ENCODE assay signal across 16 cellular contexts in the genomic region with DNA sequence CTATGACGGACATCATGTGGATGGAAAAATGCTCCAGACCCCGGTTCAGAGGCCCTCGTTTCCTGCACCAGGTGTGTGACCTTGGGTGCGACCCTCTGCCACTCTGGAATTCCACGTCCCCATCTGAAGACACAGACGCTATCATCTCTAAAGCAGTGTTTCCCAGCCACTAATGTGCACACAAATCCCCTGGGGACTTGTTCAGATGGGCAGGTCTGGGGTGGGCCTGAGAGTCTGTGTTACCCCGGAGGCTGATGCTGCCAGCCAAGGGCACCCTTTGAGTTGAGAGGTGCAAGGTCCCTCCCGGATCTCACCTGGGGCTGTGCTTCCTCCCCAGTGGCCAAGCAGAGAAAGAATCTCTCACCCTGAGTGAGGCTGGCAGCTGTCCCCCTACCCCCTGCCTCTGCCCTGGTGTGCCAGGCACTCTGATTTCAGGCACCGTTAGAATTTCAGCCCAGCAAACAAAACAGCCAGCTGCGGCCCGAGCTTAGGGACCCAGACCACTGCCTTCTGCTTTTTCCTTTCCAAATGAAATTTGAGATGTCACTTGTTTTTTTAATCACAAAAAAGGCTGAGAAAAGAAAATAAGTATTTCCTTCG.
DNase-seq lines count a peak whose midpoint lies in the region; ATAC-seq, FAIRE-seq and TF ChIP-seq lines count a peak whose summit lies in the region.
"Had no signal": no experiment of that assay in that cellular context is flagged by ENCODE, and none has a peak within 500 bp of the region (broad histone marks: within the 10 kb centered on the region; RNA-seq: fewer than 3 reads in every experiment).

No MANE protein-coding gene starts in this region.

- H3F3A ChIP-seq in GM23338 (replicated peaks; ENCODE audit: low read depth), result no peaks in the 10 kb centered on the region
- H3F3A ChIP-seq in neural cell (ENCODE audit: insufficient read depth, low read length, poor library complexity, severe bottlenecking), result peaks cover 4% of the 10 kb centered on the region

- H3K4me1 Mint-ChIP-seq in GM23338, result peaks cover 25% of the 10 kb centered on the region

- H4K20me1 ChIP-seq in GM23338 (replicated peaks; ENCODE audit: insufficient read depth), result no peaks in the 10 kb centered on the region
- H4K20me1 ChIP-seq in neural cell (ENCODE audit: insufficient read depth), result no peaks in the 10 kb centered on the region

- 0 out of 2 replicates have a peak overlapping the region, but pooled peaks have one; percentile 47 for H2AFZ ChIP-seq in GM23338
- no peak overlapping the region for H2AFZ ChIP-seq in neural cell (ENCODE audit: low read depth, low read length)

- WGBS in small intestine, 3 donors, result 40 to 49% (median 41%) methylated on average over 12 of the region's 12 CpGs

- peaks cover 13% of the 10 kb centered on the region for H3K27me3 Mint-ChIP-seq in GM23338 (ENCODE audit: insufficient read depth, low read depth, poor library complexity)

- no peak overlapping the region for H3K27ac ChIP-seq in GM23338 (ENCODE audit: low read depth)
- H3K27ac ChIP-seq in coronary artery, result no peak overlapping the region
- peak overlapping the region; percentile 31 for H3K27ac ChIP-seq in neural cell (ENCODE audit: low read length)
- H3K27ac ChIP-seq in small intestine (ENCODE audit: low read depth in 1 of 2, low read length in 1 of 2), result no peak overlapping the region
- H3K27ac ChIP-seq: SJSA1, thyroid gland, VCaP had no signal

- peak overlapping the region; percentile 18 for H3K9ac ChIP-seq in neural cell (ENCODE audit: low read length)

- H3K9me3 Mint-ChIP-seq in GM23338, result no peaks in the 10 kb centered on the region

- H3K36me3 Mint-ChIP-seq in GM23338 (ENCODE audit: low read depth), result no peaks in the 10 kb centered on the region

- no peaks in the 10 kb centered on the region for H3K9me3 ChIP-seq in neural cell (ENCODE audit: low read length)
- H3K9me3 ChIP-seq in small intestine (ENCODE audit: control insufficient read depth, low read depth), result no peaks in the 10 kb centered on the region
- H3K9me3 ChIP-seq: mucosa of descending colon, SJSA1, thyroid gland had no signal

- H3K4me3 ChIP-seq in GM23338 (no peak overlapping the region), coronary artery (peak overlapping the region; percentile 40), neural cell (ENCODE audit: low read length) (peak overlapping the region; percentile 47), small intestine (ENCODE audit: low read depth in 1 of 2, low read length in 2 of 2) (no peak overlapping the region)
- H3K4me3 ChIP-seq: mucosa of descending colon, SJSA1, thyroid gland had no signal

- TF ChIP-seq RAD21 in neural cell (conservative IDR thresholded peaks at IDR 0.05), result no peak

- TF ChIP-seq CTCF in GM23338 (conservative IDR thresholded peaks at IDR 0.05; ENCODE audit: low read depth in 2 of 2), result no peak
- no peak for TF ChIP-seq CTCF in coronary artery (IDR thresholded peaks at IDR 0.05)
- no peak for TF ChIP-seq CTCF in neural cell (IDR thresholded peaks at IDR 0.05; ENCODE audit: poor library complexity, severe bottlenecking)

- H3K36me3 ChIP-seq in GM23338 (ENCODE audit: insufficient read depth) (no peaks in the 10 kb centered on the region), neural cell (ENCODE audit: insufficient read depth, low read length) (no peaks in the 10 kb centered on the region), small intestine (ENCODE audit: control insufficient read depth in 2 of 2, insufficient read depth in 2 of 2, low read length in 2 of 2) (no peaks in the 10 kb centered on the region)
- H3K36me3 ChIP-seq: SJSA1, thyroid gland had no signal

- no peaks in the 10 kb centered on the region for H3K79me2 ChIP-seq in GM23338 (replicated peaks; ENCODE audit: insufficient read depth)
- no peaks in the 10 kb centered on the region for H3K79me2 ChIP-seq in neural cell (replicated peaks; ENCODE audit: insufficient read depth, low read length)

- H3K4me2 ChIP-seq in GM23338, result no peak overlapping the region
- peak overlapping the region; percentile 33 for H3K4me2 ChIP-seq in neural cell (ENCODE audit: low read length)

- H3K4me3 Mint-ChIP-seq in GM23338, result no peak overlapping the region

- TF ChIP-seq EP300 in neural cell (conservative IDR thresholded peaks at IDR 0.05; ENCODE audit: poor library complexity, severe bottlenecking), result no peak

- FAIRE-seq in small intestine (lab: Jason Lieb, UNC), result no peak
- FAIRE-seq: keratinocyte had no signal

- DNase-seq in DMS79 treated with DMSO at 0.1 percent for 48 hours (lab: John Stamatoyannopoulos, UW) (peak; percentile 23), DMS79 (lab: John Stamatoyannopoulos, UW) (no peak), GM23338 (ENCODE audit: low spot score) (no peak), coronary artery (ENCODE audit: low spot score) (no peak), small intestine (no peak), NCI-H128 (lab: John Stamatoyannopoulos, UW; ENCODE audit: unreplicated experiment) (no peak)
- DNase-seq: 8988T; activated naive CD4-positive, alpha-beta T cell treated with anti-CD3 and anti-CD28 coated beads, Interleukin-2, amount 50 U/mL, for 16 hours; mucosa of descending colon; NCI-H1930 had no signal

- peaks cover 10% of the 10 kb centered on the region for H3K4me1 ChIP-seq in GM23338 (ENCODE audit: insufficient read depth)
- no peaks in the 10 kb centered on the region for H3K4me1 ChIP-seq in small intestine (ENCODE audit: control insufficient read depth in 2 of 2, insufficient read depth in 1 of 2, low read depth in 1 of 2, low read length in 1 of 2)
- H3K4me1 ChIP-seq: SJSA1 had no signal

- H3K27ac Mint-ChIP-seq in GM23338, result no peak overlapping the region; the same call in 1 of the 2 replicates

- H3K9me2 ChIP-seq in GM23338 (ENCODE audit: insufficient read depth) (0 out of 2 replicates have a peak, but pooled peaks cover 3% of the 10 kb centered on the region), neural cell (ENCODE audit: insufficient read depth, low read length) (no peaks in the 10 kb centered on the region)

- peak; percentile 15; the same call in 2 of the 3 replicates for ATAC-seq in GM23338
- no peak for ATAC-seq in HG02981 (IDR thresholded peaks at IDR 0.05; ENCODE audit: unreplicated experiment)
- ATAC-seq: mucosa of descending colon had no signal

- H3K27me3 ChIP-seq in GM23338 (ENCODE audit: insufficient read depth) (no peaks in the 10 kb centered on the region), neural cell (ENCODE audit: insufficient read depth, low read depth, low read length) (peaks cover 65% of the 10 kb centered on the region), small intestine (ENCODE audit: control insufficient read depth in 2 of 2, insufficient read depth in 2 of 2, low read length in 2 of 2) (peaks cover 0 to 5% of the 10 kb centered on the region in 2 donors)
- H3K27me3 ChIP-seq: thyroid gland had no signal

TF ChIP-seq in neural cell, 6 proteins besides CTCF, POLR2A, EP300 and RAD21:
- TF ChIP-seq TAF1 (IDR thresholded peaks at IDR 0.05; ENCODE audit: low read depth) (no peak), MXI1 (conservative IDR thresholded peaks at IDR 0.05; ENCODE audit: poor library complexity, severe bottlenecking) (no peak), POLR2AphosphoS5 (IDR thresholded peaks at IDR 0.05) (no peak), EZH2 (IDR thresholded peaks at IDR 0.05; ENCODE audit: borderline replicate concordance, insufficient read depth, low read length, poor library complexity, severe bottlenecking) (no peak), SMC3 (conservative IDR thresholded peaks at IDR 0.05; ENCODE audit: poor library complexity) (no peak)
- TF ChIP-seq, protein P1, sequence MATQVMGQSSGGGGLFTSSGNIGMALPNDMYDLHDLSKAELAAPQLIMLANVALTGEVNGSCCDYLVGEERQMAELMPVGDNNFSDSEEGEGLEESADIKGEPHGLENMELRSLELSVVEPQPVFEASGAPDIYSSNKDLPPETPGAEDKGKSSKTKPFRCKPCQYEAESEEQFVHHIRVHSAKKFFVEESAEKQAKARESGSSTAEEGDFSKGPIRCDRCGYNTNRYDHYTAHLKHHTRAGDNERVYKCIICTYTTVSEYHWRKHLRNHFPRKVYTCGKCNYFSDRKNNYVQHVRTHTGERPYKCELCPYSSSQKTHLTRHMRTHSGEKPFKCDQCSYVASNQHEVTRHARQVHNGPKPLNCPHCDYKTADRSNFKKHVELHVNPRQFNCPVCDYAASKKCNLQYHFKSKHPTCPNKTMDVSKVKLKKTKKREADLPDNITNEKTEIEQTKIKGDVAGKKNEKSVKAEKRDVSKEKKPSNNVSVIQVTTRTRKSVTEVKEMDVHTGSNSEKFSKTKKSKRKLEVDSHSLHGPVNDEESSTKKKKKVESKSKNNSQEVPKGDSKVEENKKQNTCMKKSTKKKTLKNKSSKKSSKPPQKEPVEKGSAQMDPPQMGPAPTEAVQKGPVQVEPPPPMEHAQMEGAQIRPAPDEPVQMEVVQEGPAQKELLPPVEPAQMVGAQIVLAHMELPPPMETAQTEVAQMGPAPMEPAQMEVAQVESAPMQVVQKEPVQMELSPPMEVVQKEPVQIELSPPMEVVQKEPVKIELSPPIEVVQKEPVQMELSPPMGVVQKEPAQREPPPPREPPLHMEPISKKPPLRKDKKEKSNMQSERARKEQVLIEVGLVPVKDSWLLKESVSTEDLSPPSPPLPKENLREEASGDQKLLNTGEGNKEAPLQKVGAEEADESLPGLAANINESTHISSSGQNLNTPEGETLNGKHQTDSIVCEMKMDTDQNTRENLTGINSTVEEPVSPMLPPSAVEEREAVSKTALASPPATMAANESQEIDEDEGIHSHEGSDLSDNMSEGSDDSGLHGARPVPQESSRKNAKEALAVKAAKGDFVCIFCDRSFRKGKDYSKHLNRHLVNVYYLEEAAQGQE (IDR thresholded peaks at IDR 0.05; ENCODE audit: borderline replicate concordance), result no peak

Comparison
In these comparisons a context has a peak if more than half of its experiments do, and no peak if none do; other contexts are left out.
1. H3K4me3 ChIP-seq: peak in coronary artery (single experiment) and neural cell (single experiment); none in GM23338 (single experiment) and small intestine (0 of 2).